ENCODE assay signal across 8 cellular contexts in genomic region chr17:7572588-7573323, GRCh38. TPM values are rescaled to one million over a fixed set of nuclear protein-coding genes. Genes with fewer than 3 reads are reported as not detected.
DNase-seq lines count a peak whose midpoint lies in the region; ATAC-seq and TF ChIP-seq lines count a peak whose summit lies in the region.

No MANE protein-coding gene starts in this region.

- H3K4me3 ChIP-seq in HEK293 (ENCODE audit: low read depth, low read length): peak overlapping the region; percentile 97
- peak overlapping the region; percentile 75 to 99 (median 99) for H3K4me3 ChIP-seq in thyroid gland (replicated peaks in 1 of 3)

- POLR2A ChIA-PET in HEK293 (lab: Yijun Ruan, JAX): interaction anchor here (0.6 to 8.2 kb wide), 21 partner anchors 7 to 359 kb away, joined by 3 to 98 read pairs (median 5); partner anchors contain the start of genes ATP1B2, CNTROB, FXR2 and MPDU1

- H3K9me3 Mint-ChIP-seq in activated naive CD4-positive, alpha-beta T cell treated with anti-CD3 and anti-CD28 coated beads, Interleukin-2, amount 50 U/mL, for 24 hours: no peaks in the 10 kb centered on the region

- no peaks in the 10 kb centered on the region for H3K27me3 ChIP-seq in thyroid gland

- H3K27ac Mint-ChIP-seq in activated naive CD4-positive, alpha-beta T cell treated with anti-CD3 and anti-CD28 coated beads, Interleukin-2, amount 50 U/mL, for 24 hours: peak overlapping the region; percentile 100

- H3K27ac ChIP-seq in HEK293 (ENCODE audit: extremely low read depth, low read depth, low read length) (peak overlapping the region; percentile 98), thyroid gland (peak overlapping the region; percentile 94 to 96 (median 95))

- H3K4me1 ChIP-seq in ES-I3 (ENCODE audit: insufficient read depth, low read length): peaks cover 11% of the 10 kb centered on the region
- peaks cover 5% of the 10 kb centered on the region for H3K4me1 ChIP-seq in HEK293 (ENCODE audit: control insufficient read depth, insufficient read depth, low read length)
- H3K4me1 ChIP-seq in thyroid gland: peaks cover 16 to 26% of the 10 kb centered on the region in 2 donors

- ATAC-seq in SK-N-SH treated with all-trans-retinoic acid at 6 μM for 48 hours: peak; percentile 89

- TF ChIP-seq CTCF in HEK293 (tag by site-specific recombination; IDR thresholded peaks at IDR 0.05): 0 out of 2 replicates have a peak, but pooled peaks have one; percentile 38
- TF ChIP-seq CTCF in thyroid gland (IDR thresholded peaks at IDR 0.05): peak in 1 of 6 experiments; percentile 6

- H3K9me3 ChIP-seq in ES-I3 (ENCODE audit: control insufficient read depth, insufficient read depth, low read length) (no peaks in the 10 kb centered on the region), HEK293 (ENCODE audit: control insufficient read depth, insufficient read depth, low read depth, low read length) (no peaks in the 10 kb centered on the region), thyroid gland (no peaks in the 10 kb centered on the region)

- intact Hi-C loops in thyroid gland (cut with DNase I): loop anchor here (5.0 kb wide), 1 partner anchor 115 kb away; the partner anchor contains the start of genes TP53 and WRAP53

- no peaks in the 10 kb centered on the region for H3K27me3 Mint-ChIP-seq in activated naive CD4-positive, alpha-beta T cell treated with anti-CD3 and anti-CD28 coated beads, Interleukin-2, amount 50 U/mL, for 24 hours

- WGBS in thyroid gland, 2 donors: 0 to 1% methylated on average over 13 to 42 of the region's 73 CpGs

- peak overlapping the region; percentile 98 for H3K4me3 Mint-ChIP-seq in activated naive CD4-positive, alpha-beta T cell treated with anti-CD3 and anti-CD28 coated beads, Interleukin-2, amount 50 U/mL, for 24 hours

- peak; percentile 87 to 98 for TF ChIP-seq POLR2A in thyroid gland (IDR thresholded peaks at IDR 0.05)

- DNase-seq in NCI-H1048 (lab: John Stamatoyannopoulos, UW) (peak; percentile 96), germinal center (ENCODE audit: low spot score) (peak; percentile 99), nucleus accumbens (lab: John Stamatoyannopoulos, UW) (peak; percentile 92 to 100 (median 99)), thyroid gland (peak; percentile 53 to 99)

- CTCF ChIA-PET in HEK293 (lab: Yijun Ruan, JAX): interaction anchor here (4.1 kb wide), 1 partner anchor 12 kb away, joined by 35 read pairs; the partner anchor contains the start of gene SENP3

- H3K9ac ChIP-seq in ES-I3 (ENCODE audit: low read depth, low read length): peak overlapping the region; percentile 93

- peaks cover 47% of the 10 kb centered on the region for H3K36me3 ChIP-seq in ES-I3 (ENCODE audit: insufficient read depth, low read length)
- peaks cover 65 to 81% of the 10 kb centered on the region in 2 experiments for H3K36me3 ChIP-seq in HEK293 (ENCODE audit: control insufficient read depth in 2 of 2, insufficient read depth in 1 of 2, low read length in 2 of 2)
- peaks cover 49 to 52% of the 10 kb centered on the region in 2 donors for H3K36me3 ChIP-seq in thyroid gland

- peaks cover 34% of the 10 kb centered on the region for H3K36me3 Mint-ChIP-seq in activated naive CD4-positive, alpha-beta T cell treated with anti-CD3 and anti-CD28 coated beads, Interleukin-2, amount 50 U/mL, for 24 hours

- peaks cover 42% of the 10 kb centered on the region for H3K4me1 Mint-ChIP-seq in activated naive CD4-positive, alpha-beta T cell treated with anti-CD3 and anti-CD28 coated beads, Interleukin-2, amount 50 U/mL, for 24 hours

TF ChIP-seq in HEK293, 187 proteins besides CTCF, POLR2A, EP300 and RAD21 (continues in another document):
- TF ChIP-seq ZNF555 (tag by site-specific recombination; conservative IDR thresholded peaks at IDR 0.05) (no peak), PATZ1 (tag by site-specific recombination; IDR thresholded peaks at IDR 0.05) (no peak), ZNF837 (tag by site-specific recombination; IDR thresholded peaks at IDR 0.05) (peak; percentile 65; the same call in 1 of the 2 replicates), PRDM1 (tag by site-specific recombination; IDR thresholded peaks at IDR 0.05) (no peak), ZNF398 (tag by site-specific recombination; IDR thresholded peaks at IDR 0.05) (no peak), ZNF558 (tag by site-specific recombination; IDR thresholded peaks at IDR 0.05) (no peak), ZNF239 (tag by site-specific recombination; IDR thresholded peaks at IDR 0.05) (no peak)

TF ChIP-seq in SK-N-SH treated with all-trans-retinoic acid at 6 μM for 48 hours, 23 proteins besides CTCF, POLR2A, EP300 and RAD21:
- TF ChIP-seq TCF4 (CRISPR knock-in tag; IDR thresholded peaks at IDR 0.05; ENCODE audit: borderline replicate concordance): 0 out of 2 replicates have a peak, but pooled peaks have one; percentile 17
- no peak; the same call in none of the 2 replicates for TF ChIP-seq GLIS3 (CRISPR knock-in tag; IDR thresholded peaks at IDR 0.05)
- TF ChIP-seq TOX (CRISPR knock-in tag; IDR thresholded peaks at IDR 0.05; ENCODE audit: borderline replicate concordance): peak; percentile 44; the same call in 1 of the 2 replicates
- TF ChIP-seq ZFP3 (CRISPR knock-in tag; IDR thresholded peaks at IDR 0.05): peak; percentile 47; the same call in 1 of the 2 replicates
- peak; percentile 41; the same call in 1 of the 2 replicates for TF ChIP-seq ZFP30 (CRISPR knock-in tag; IDR thresholded peaks at IDR 0.05)
- peak; percentile 58; the same call in 1 of the 2 replicates for TF ChIP-seq RARB (CRISPR knock-in tag; IDR thresholded peaks at IDR 0.05)
- peak; percentile 76; the same call in 1 of the 2 replicates for TF ChIP-seq PATZ1 (CRISPR knock-in tag; IDR thresholded peaks at IDR 0.05; ENCODE audit: borderline replicate concordance)
- TF ChIP-seq ESRRG (CRISPR knock-in tag; IDR thresholded peaks at IDR 0.05): peak; percentile 33
- TF ChIP-seq ZNF70 (CRISPR knock-in tag; IDR thresholded peaks at IDR 0.05): no peak; the same call in 1 of the 2 replicates
- TF ChIP-seq CSRNP3 (CRISPR knock-in tag; IDR thresholded peaks at IDR 0.05): peak; percentile 71
- TF ChIP-seq CSDC2 (CRISPR knock-in tag; IDR thresholded peaks at IDR 0.05): 0 out of 2 replicates have a peak, but pooled peaks have one; percentile 42
- no peak for TF ChIP-seq ZNF565 (CRISPR knock-in tag; conservative IDR thresholded peaks at IDR 0.05; ENCODE audit: low read depth)
- 0 out of 2 replicates have a peak, but pooled peaks have one; percentile 4 for TF ChIP-seq ARNTL (CRISPR knock-in tag; IDR thresholded peaks at IDR 0.05; ENCODE audit: borderline replicate concordance, low read depth)
- TF ChIP-seq ISL1 (CRISPR knock-in tag; IDR thresholded peaks at IDR 0.05): no peak

RNA-seq across cellular contexts. Expression of gene CD68, which starts 6.7 kb away (rescaled TPM):
- total RNA-seq in thyroid gland: 10 to 100 TPM; 13.6 to 52.0 (median 21.5) TPM

RNA-seq across cellular contexts. Expression of gene MPDU1, which starts 10.9 kb away (rescaled TPM):
- total RNA-seq in thyroid gland: 100 to 1,000 TPM in 3 of 4 donors, 10 to 100 TPM in 1; 88.8 to 250 (median 164) TPM

RNA-seq across cellular contexts. Expression of gene SENP3, which starts 11.0 kb away (rescaled TPM):
- 10 to 100 TPM; 62.4 to 73.3 (median 66.3) TPM for total RNA-seq in thyroid gland

RNA-seq across cellular contexts. Expression of gene TNFSF13, which starts 14.2 kb away (rescaled TPM):
- total RNA-seq in thyroid gland: 10 to 100 TPM; 11.7 to 32.2 (median 24.8) TPM

RNA-seq across cellular contexts. Expression of gene SOX15, which starts 17.1 kb away (rescaled TPM):
- total RNA-seq in thyroid gland: 1 to 10 TPM in 1 of 4 donors, under 1 TPM in 1, not detected in 2; 0.67 to 3.1 TPM

Comparison
In these comparisons a context has a peak if more than half of its experiments do, and no peak if none do; other contexts are left out.
1. Peak in every context shown above with its lines: DNase-seq, ATAC-seq, H3K4me3 ChIP-seq and H3K27ac ChIP-seq.